ENCODE assay signal across 1 cellular context in the genomic region with DNA sequence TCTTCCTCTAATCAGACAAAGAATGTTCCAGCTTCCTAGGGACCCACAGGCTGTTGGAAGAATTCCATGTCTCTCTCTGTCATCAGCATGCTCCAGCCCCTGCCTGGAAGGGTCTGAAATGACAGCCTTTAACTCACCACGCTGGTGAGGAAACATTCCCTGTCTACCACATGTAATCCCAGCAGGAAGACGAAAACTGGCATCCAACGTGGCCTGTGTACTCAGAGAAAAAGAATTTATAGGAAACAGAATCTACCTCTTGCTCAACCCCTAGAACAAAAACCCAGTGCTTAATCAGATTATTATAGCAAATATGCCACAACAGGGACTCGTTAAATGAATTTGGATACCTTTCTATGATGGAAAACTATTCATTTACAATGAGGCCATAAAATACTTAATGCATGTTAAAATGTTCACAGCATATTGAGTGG.
TF ChIP-seq lines count a peak whose summit lies in the region.

No MANE protein-coding gene starts in this region.

TF ChIP-seq in H1, 55 proteins besides CTCF, POLR2A, EP300 and RAD21 (continued from another document):
- TF ChIP-seq E2F6 (IDR thresholded peaks at IDR 0.05) (no peak), TCF12 (IDR thresholded peaks at IDR 0.05; ENCODE audit: low read depth, low read length) (no peak), JUN (IDR thresholded peaks at IDR 0.05; ENCODE audit: low read depth, low read length) (no peak), MAFK (IDR thresholded peaks at IDR 0.05; ENCODE audit: low read depth, low read length) (no peak), TBP (IDR thresholded peaks at IDR 0.05; ENCODE audit: low read depth, low read length) (no peak), NRF1 (IDR thresholded peaks at IDR 0.05; ENCODE audit: low read depth, low read length) (no peak), YY1 (IDR thresholded peaks at IDR 0.05; ENCODE audit: low read depth, low read length) (no peak), SAP30 (IDR thresholded peaks at IDR 0.05; ENCODE audit: insufficient read depth, insufficient replicate concordance, low read length) (no peak), NANOG (IDR thresholded peaks at IDR 0.05; ENCODE audit: insufficient read depth, low read depth, low read length, poor library complexity, severe bottlenecking) (no peak), ASH2L (IDR thresholded peaks at IDR 0.05; ENCODE audit: low read length) (no peak)
